10 cellular contexts compared by ENCODE assay signal in the genomic region with DNA sequence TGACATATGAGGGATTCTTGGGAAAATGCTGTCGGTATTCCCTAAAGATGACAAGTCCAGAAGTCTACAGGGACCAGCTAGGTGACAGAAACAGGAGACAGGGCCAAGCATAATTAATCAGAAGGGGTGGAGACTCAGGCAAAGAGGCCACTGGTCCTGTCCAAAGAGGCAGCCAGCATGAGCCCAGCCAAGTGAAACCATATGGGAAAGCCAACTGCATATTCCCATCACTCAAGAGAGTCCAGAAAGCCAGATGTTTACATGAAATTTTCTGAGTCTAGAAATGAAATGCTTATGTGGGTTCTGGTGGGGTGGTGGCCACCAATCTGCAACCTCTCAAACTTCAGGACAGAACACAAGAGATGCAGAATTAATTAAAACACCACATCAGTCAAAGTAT.
"Had no signal": no experiment of that assay in that cellular context is flagged by ENCODE, and none has a peak within 500 bp of the region (broad histone marks: within the 10 kb centered on the region; RNA-seq: fewer than 3 reads in every experiment).

No MANE protein-coding gene starts in this region.

- ATAC-seq: HCT116, HepG2 had no signal

- DNase-seq: GM23248, GOT3, H7, HFFc6, KBM-7 had no signal

- H3K9me3 ChIP-seq: HAP-1 had no signal

- H3K9ac ChIP-seq: GM23248, KMS-11 had no signal

- H3K27ac ChIP-seq: GM23248, HL-60, KMS-11 had no signal

- H3K4me1 ChIP-seq: HAP-1 had no signal

- H3K4me2 ChIP-seq: KMS-11 had no signal

- H3K4me3 ChIP-seq: GM23248, HAP-1 had no signal

- H3K36me3 ChIP-seq: HAP-1 had no signal

- H2AFZ ChIP-seq: GM23248 had no signal
